Comparison of ENCODE assay signal across 9 cellular contexts in the genomic region with DNA sequence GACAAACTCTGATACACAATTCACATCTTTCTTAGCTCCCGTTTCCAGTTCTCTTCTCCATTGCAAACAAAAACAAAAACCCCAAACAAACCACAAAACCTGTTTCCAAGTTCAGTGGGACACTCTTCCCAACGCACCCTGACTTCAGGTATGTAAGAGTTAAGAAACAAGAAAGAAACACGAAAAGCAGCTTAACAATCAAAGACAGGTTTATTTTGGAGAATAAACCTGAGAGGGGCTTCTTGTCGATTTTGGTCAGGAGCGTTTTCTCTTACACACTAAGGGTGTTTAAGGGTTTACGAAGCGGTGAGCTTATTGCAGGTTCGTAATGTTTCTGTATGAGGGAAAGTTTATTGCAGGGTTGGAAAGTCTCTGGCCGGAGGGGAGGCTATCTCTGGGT. TPM values are rescaled to one million over a fixed set of nuclear protein-coding genes. Genes with fewer than 3 reads are reported as not detected.
DNase-seq lines count a peak whose midpoint lies in the region; ATAC-seq and TF ChIP-seq lines count a peak whose summit lies in the region.
"Had no signal": no experiment of that assay in that cellular context is flagged by ENCODE, and none has a peak within 500 bp of the region (broad histone marks: within the 10 kb centered on the region; RNA-seq: fewer than 3 reads in every experiment).

No MANE protein-coding gene starts in this region.

- DNase-seq in activated T-cell treated with anti-CD3 and anti-CD28 coated beads, Interleukin-2, amount 50 U/mL, for 72 hours: no peak
- DNase-seq in activated T-cell treated with anti-CD3 and anti-CD28 coated beads, Interleukin-2, amount 50 U/mL, for 1 hour: no peak
- DNase-seq in T-cell (no peak), fibroblast of lung (ENCODE audit: low read depth in 2 of 2) (no peak), NCI-H526 treated with DMSO at 0.1 percent for 48 hours (lab: John Stamatoyannopoulos, UW) (no peak), NCI-H2081 treated with DMSO at 0.1 percent for 48 hours (lab: John Stamatoyannopoulos, UW) (no peak)
- DNase-seq in activated CD4-positive, CD25-positive, alpha-beta regulatory T cell (lab: John Stamatoyannopoulos, UW): no peak

- POLR2A ChIA-PET in T-cell (lab: Charles Lee): interaction anchor here (0.6 kb wide), 2 partner anchors 66 to 411 kb away, joined by 3 read pairs; no protein-coding TSS in a partner anchor

- H3K4me2 ChIP-seq in fibroblast of lung (ENCODE audit: extremely low read depth, insufficient read depth, low read length): no peak overlapping the region

- H3K27ac ChIP-seq in fibroblast of lung (ENCODE audit: insufficient read depth, low read length): no peak overlapping the region

- H3K9me3 Mint-ChIP-seq in activated T-cell treated with anti-CD3 and anti-CD28 coated beads, Interleukin-2, amount 50 U/mL, for 72 hours: no peaks in the 10 kb centered on the region
- no peaks in the 10 kb centered on the region for H3K9me3 Mint-ChIP-seq in T-cell
- H3K9me3 Mint-ChIP-seq in stimulated activated memory B cell treated with anti-CD40 and anti-IgM and Interleukin-4, amounts not matched to agents 10 μg/mL and 1 μg/mL and 100 μg/mL, for 72 hours: no peaks in the 10 kb centered on the region

- H3K79me2 ChIP-seq in fibroblast of lung (ENCODE audit: control insufficient read depth, insufficient read depth, low read length): peaks cover 36% of the 10 kb centered on the region

- H3K4me3 Mint-ChIP-seq in activated T-cell treated with anti-CD3 and anti-CD28 coated beads, Interleukin-2, amount 50 U/mL, for 72 hours: peak overlapping the region; percentile 40 to 94
- H3K4me3 Mint-ChIP-seq in T-cell: peak overlapping the region; percentile 28 to 92 (median 87)
- no peak overlapping the region for H3K4me3 Mint-ChIP-seq in stimulated activated memory B cell treated with anti-CD40 and anti-IgM and Interleukin-4, amounts not matched to agents 10 μg/mL and 1 μg/mL and 100 μg/mL, for 72 hours

- TF ChIP-seq CTCF in fibroblast of lung (conservative IDR thresholded peaks at IDR 0.05 in 1 of 2, IDR thresholded peaks at IDR 0.05 in 1 of 2; ENCODE audit: low read depth in 1 of 2, low read length in 2 of 2): no peak

- no peak overlapping the region for H3K9ac ChIP-seq in fibroblast of lung (ENCODE audit: insufficient read depth, low read length)

- H2AFZ ChIP-seq in fibroblast of lung (ENCODE audit: low read length): peak overlapping the region; percentile 80

- CTCF ChIA-PET in T-cell (lab: Charles Lee): interaction anchor here in 1 of 2 donors (0.6 to 2.5 kb wide), 9 partner anchors 10 to 222 kb away, joined by 3 to 13 read pairs (median 4); a partner anchor contains a TSS

- ATAC-seq in activated T-cell treated with anti-CD3 and anti-CD28 coated beads, Interleukin-2, amount 50 U/mL, for 72 hours (replicated peaks in 1 of 2): no peak
- no peak for ATAC-seq in T-cell (replicated peaks in 1 of 4)
- ATAC-seq in stimulated activated memory B cell treated with anti-CD40 and anti-IgM and Interleukin-4, amounts not matched to agents 10 μg/mL and 1 μg/mL and 100 μg/mL, for 72 hours: no peak

- no peaks in the 10 kb centered on the region for H3K27me3 ChIP-seq in fibroblast of lung (ENCODE audit: control insufficient read depth, insufficient read depth, low read length)

- H4K20me1 ChIP-seq in fibroblast of lung (ENCODE audit: control insufficient read depth, extremely low read depth, insufficient read depth, low read length): no peaks in the 10 kb centered on the region

- H3K36me3 ChIP-seq in fibroblast of lung (ENCODE audit: control insufficient read depth, insufficient read depth, low read length): no peaks in the 10 kb centered on the region

- no peak overlapping the region for H3K4me3 ChIP-seq in fibroblast of lung (replicated peaks in 1 of 4; ENCODE audit: control extremely low read depth in 1 of 4, insufficient read depth in 1 of 4, low read depth in 3 of 4, low read length in 4 of 4)

- no peaks in the 10 kb centered on the region for H3K27me3 Mint-ChIP-seq in activated T-cell treated with anti-CD3 and anti-CD28 coated beads, Interleukin-2, amount 50 U/mL, for 72 hours (ENCODE audit: low read depth)
- H3K27me3 Mint-ChIP-seq in T-cell: no peaks in the 10 kb centered on the region
- no peaks in the 10 kb centered on the region for H3K27me3 Mint-ChIP-seq in stimulated activated memory B cell treated with anti-CD40 and anti-IgM and Interleukin-4, amounts not matched to agents 10 μg/mL and 1 μg/mL and 100 μg/mL, for 72 hours

- no peaks in the 10 kb centered on the region for H3K9me3 ChIP-seq in fibroblast of lung (ENCODE audit: control insufficient read depth, insufficient read depth, low read depth, low read length)

- no peaks in the 10 kb centered on the region for H3K4me1 ChIP-seq in fibroblast of lung (ENCODE audit: control insufficient read depth, extremely low read depth, insufficient read depth, low read length)

- peaks cover 0 to 5% of the 10 kb centered on the region in 2 donors for H3K36me3 Mint-ChIP-seq in activated T-cell treated with anti-CD3 and anti-CD28 coated beads, Interleukin-2, amount 50 U/mL, for 72 hours (ENCODE audit: insufficient read depth in 2 of 2)
- peaks cover 19% of the 10 kb centered on the region for H3K36me3 Mint-ChIP-seq in T-cell
- H3K36me3 Mint-ChIP-seq in stimulated activated memory B cell treated with anti-CD40 and anti-IgM and Interleukin-4, amounts not matched to agents 10 μg/mL and 1 μg/mL and 100 μg/mL, for 72 hours: peaks cover 5% of the 10 kb centered on the region

- peak overlapping the region; percentile 98 for H3K27ac Mint-ChIP-seq in activated T-cell treated with anti-CD3 and anti-CD28 coated beads, Interleukin-2, amount 50 U/mL, for 72 hours
- H3K27ac Mint-ChIP-seq in T-cell: peak overlapping the region; percentile 94 to 97
- H3K27ac Mint-ChIP-seq in stimulated activated memory B cell treated with anti-CD40 and anti-IgM and Interleukin-4, amounts not matched to agents 10 μg/mL and 1 μg/mL and 100 μg/mL, for 72 hours: peak overlapping the region; percentile 89

- H3K4me1 Mint-ChIP-seq in activated T-cell treated with anti-CD3 and anti-CD28 coated beads, Interleukin-2, amount 50 U/mL, for 72 hours (ENCODE audit: low read depth): peaks cover 71% of the 10 kb centered on the region
- H3K4me1 Mint-ChIP-seq in T-cell: peaks cover 66 to 74% (median 74%) of the 10 kb centered on the region in 3 donors
- peaks cover 39% of the 10 kb centered on the region for H3K4me1 Mint-ChIP-seq in stimulated activated memory B cell treated with anti-CD40 and anti-IgM and Interleukin-4, amounts not matched to agents 10 μg/mL and 1 μg/mL and 100 μg/mL, for 72 hours

RNA-seq across cellular contexts. Expression of a gene that starts 0.9 kb away (rescaled TPM):
- 10 to 100 TPM; 23.6 to 26.0 TPM for total RNA-seq in activated T-cell treated with anti-CD3 and anti-CD28 coated beads, Interleukin-2, amount 50 U/mL, for 72 hours
- 100 to 1,000 TPM in 1 of 5 donors, 10 to 100 TPM in 4; 73.9 to 117 (median 83.4) TPM for total RNA-seq in T-cell
- total RNA-seq in fibroblast of lung: 27.2 and 33.7 TPM in 2 replicates
- 23.7 and 25.3 TPM in 2 replicates for polyA plus RNA-seq in fibroblast of lung
- 13.3 and 15.5 TPM in 2 replicates for polyA plus RNA-seq in fibroblast of lung (2012)
- polyA minus RNA-seq in fibroblast of lung (ENCODE audit: low replicate concordance): 12.4 and 21.3 TPM in 2 replicates

RNA-seq across cellular contexts. Expression of a gene that starts 57.0 kb away (rescaled TPM):
- under 1 TPM; 0.02 TPM for total RNA-seq in activated T-cell treated with anti-CD3 and anti-CD28 coated beads, Interleukin-2, amount 50 U/mL, for 72 hours
- total RNA-seq in T-cell (under 1 TPM in 2 of 5 donors, not detected in 3; 0.03 to 0.37 TPM), fibroblast of lung (not detected in 2 replicates)
- polyA plus RNA-seq in fibroblast of lung: not detected in 2 replicates
- polyA plus RNA-seq in fibroblast of lung (2012): not detected in 2 replicates
- polyA minus RNA-seq in fibroblast of lung (ENCODE audit: low replicate concordance): not detected in 2 replicates
- total RNA-seq: myocyte had no signal
